11 cellular contexts compared by ENCODE assay signal in the genomic region with DNA sequence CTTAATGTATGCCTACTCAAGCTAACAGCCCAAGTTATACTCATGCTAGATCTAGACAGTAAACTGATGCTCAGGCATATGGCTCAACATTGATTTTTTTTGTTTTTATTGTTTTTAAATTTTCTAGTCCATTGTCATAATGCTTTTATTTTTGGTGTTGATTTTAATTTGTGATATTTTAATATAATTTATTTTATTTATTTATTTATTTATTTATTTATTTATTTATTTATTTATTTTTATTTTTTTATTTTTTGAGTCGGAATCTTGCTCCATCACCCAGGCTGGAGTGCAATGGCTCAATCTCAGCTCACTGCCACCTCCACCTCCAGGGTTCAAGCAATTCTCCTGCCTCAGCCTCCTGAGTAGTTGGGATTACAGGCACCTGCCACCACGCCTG. TPM values are rescaled to one million over a fixed set of nuclear protein-coding genes. Genes with fewer than 3 reads are reported as not detected.
"Had no signal": no experiment of that assay in that cellular context is flagged by ENCODE, and none has a peak within 500 bp of the region (broad histone marks: within the 10 kb centered on the region; RNA-seq: fewer than 3 reads in every experiment).

No MANE protein-coding gene starts in this region.

RNA-seq across cellular contexts. Expression of gene KYNU, which starts 12.9 kb away (rescaled TPM):
- total RNA-seq: activated CD4-positive, alpha-beta memory T cell treated with anti-CD3 and anti-CD28 coated beads for 36 hours; activated CD4-positive, alpha-beta memory T cell treated with anti-CD3 and anti-CD28 coated beads, Interleukin-2, amount 10 ng/mL, durations not matched to agents 7 days and 5 days; activated CD4-positive, alpha-beta T cell treated with anti-CD3 and anti-CD28 coated beads for 36 hours; activated CD4-positive, alpha-beta T cell treated with anti-CD3 and anti-CD28 coated beads, Interleukin-2, amount 10 ng/mL, durations not matched to agents 24 days and 14 days; activated CD4-positive, alpha-beta T cell treated with anti-CD3 and anti-CD28 coated beads, Interleukin-2, amount 10 ng/mL, durations not matched to agents 7 days and 5 days; activated CD8-positive, alpha-beta memory T cell treated with anti-CD3 and anti-CD28 coated beads for 36 hours; activated CD8-positive, alpha-beta memory T cell treated with anti-CD3 and anti-CD28 coated beads, Interleukin-2, amount 10 ng/mL, durations not matched to agents 7 days and 5 days; activated CD8-positive, alpha-beta T cell treated with anti-CD3 and anti-CD28 coated beads for 36 hours; activated CD8-positive, alpha-beta T cell treated with anti-CD3 and anti-CD28 coated beads, Interleukin-2, amount 10 ng/mL, durations not matched to agents 7 days and 5 days; T-helper 1 cell treated with Interleukin-12 subunit alpha and Interleukin-12 subunit beta and Interleukin-4 antibody, amounts not matched to agents 30 ng/mL and 1 ng/mL, for 36 hours; T-helper 2 cell treated with Interferon-gamma antibody and Interleukin-4, amounts not matched to agents 100 ng/mL and 5 ng/mL, for 36 hours had no signal
